ENCODE assay signal across 22 cellular contexts in genomic region chr21:25910809-25911208, GRCh38.
DNase-seq lines count a peak whose midpoint lies in the region; ATAC-seq, FAIRE-seq and TF ChIP-seq lines count a peak whose summit lies in the region.
"Had no signal": no experiment of that assay in that cellular context is flagged by ENCODE, and none has a peak within 500 bp of the region (broad histone marks: within the 10 kb centered on the region; RNA-seq: fewer than 3 reads in every experiment).

No MANE protein-coding gene starts in this region.

- no peak overlapping the region for H3K4me2 ChIP-seq in endothelial cell of umbilical vein (ENCODE audit: insufficient read depth, low read length)
- H3K4me2 ChIP-seq: A549 had no signal

- TF ChIP-seq EP300 in gastroesophageal sphincter (IDR thresholded peaks at IDR 0.05), result no peak

- H3K4me1 ChIP-seq in endothelial cell of umbilical vein (ENCODE audit: control insufficient read depth, extremely low read depth, insufficient read depth, low read length) (peaks cover 35% of the 10 kb centered on the region), gastroesophageal sphincter (peaks cover 0 to 34% (median 9%) of the 10 kb centered on the region in 3 donors)
- H3K4me1 ChIP-seq: A549, Caco-2 had no signal

- POLR2A ChIA-PET in endothelial cell of umbilical vein (lab: Charles Lee), result no interaction called here

- TF ChIP-seq CTCF in endothelial cell of umbilical vein (IDR thresholded peaks at IDR 0.05; ENCODE audit: extremely low read depth in 1 of 2, insufficient read depth in 1 of 2, low read depth in 1 of 2, low read length in 2 of 2) (no peak), gastroesophageal sphincter (IDR thresholded peaks at IDR 0.05) (no peak)

- peak; percentile 8 for DNase-seq in activated CD4-positive, alpha-beta T cell treated with anti-CD3 and anti-CD28 coated beads, Interleukin-2, amount 10 ng/mL, durations not matched to agents 24 days and 14 days
- no peak for DNase-seq in activated CD4-positive, alpha-beta T cell treated with anti-CD3 and anti-CD28 coated beads for 4 hours
- DNase-seq in caudate nucleus (lab: John Stamatoyannopoulos, UW), result no peak
- DNase-seq in endothelial cell of umbilical vein (ENCODE audit: low read depth, low spot score), result no peak
- no peak for DNase-seq in kidney glomerular epithelial cell (lab: John Stamatoyannopoulos, UW)
- DNase-seq: AML-193; Caco-2; CD4-positive, alpha-beta T cell; DMS153; DMS79; GDM1; H9 had no signal

- FAIRE-seq in endothelial cell of umbilical vein (lab: Jason Lieb, UNC), result no peak
- FAIRE-seq: A549, GM12892, GM18507, H1, HTR-8/SVneo had no signal

- H3K36me3 ChIP-seq in endothelial cell of umbilical vein (ENCODE audit: control insufficient read depth in 2 of 2, extremely low read depth in 1 of 2, insufficient read depth in 2 of 2, low read length in 2 of 2), result peaks cover 0 to 4% of the 10 kb centered on the region in 2 experiments
- peaks cover 0 to 7% of the 10 kb centered on the region in 2 donors for H3K36me3 ChIP-seq in gastroesophageal sphincter

- no peak overlapping the region for H2AFZ ChIP-seq in endothelial cell of umbilical vein (ENCODE audit: low read depth, low read length)

- no peaks in the 10 kb centered on the region for H4K20me1 ChIP-seq in endothelial cell of umbilical vein (replicated peaks; ENCODE audit: control insufficient read depth, extremely low read depth, insufficient read depth, low read length)

- intact Hi-C loops in activated CD4-positive, alpha-beta T cell treated with anti-CD3 and anti-CD28 coated beads, Interleukin-2, amount 10 ng/mL, durations not matched to agents 24 days and 14 days (cut with micrococcal nuclease), result no loop called here
- intact Hi-C loops in endothelial cell of umbilical vein (cut with micrococcal nuclease), result no loop called here

- no peak for ATAC-seq in GM18907 (IDR thresholded peaks at IDR 0.05; ENCODE audit: unreplicated experiment)
- no peak for ATAC-seq in gastroesophageal sphincter
- ATAC-seq: A549 had no signal

- no peak overlapping the region for H3K27ac Mint-ChIP-seq in activated CD4-positive, alpha-beta T cell treated with anti-CD3 and anti-CD28 coated beads, Interleukin-2, amount 10 ng/mL, durations not matched to agents 24 days and 14 days
- H3K27ac Mint-ChIP-seq: CD4-positive, alpha-beta T cell; IgD-negative memory B cell had no signal

- BruUV-seq in endothelial cell of umbilical vein (replicated peaks; lab: Mats Ljungman, UMichigan), result TSS peak; percentile 9

- no peaks in the 10 kb centered on the region for H3K9me3 ChIP-seq in endothelial cell of umbilical vein (replicated peaks; ENCODE audit: control insufficient read depth, insufficient read depth, low read length)
- H3K9me3 ChIP-seq in gastroesophageal sphincter, result no peaks in the 10 kb centered on the region
- H3K9me3 ChIP-seq: A549, Caco-2 had no signal

- H3K27me3 Mint-ChIP-seq in activated CD4-positive, alpha-beta T cell treated with anti-CD3 and anti-CD28 coated beads, Interleukin-2, amount 10 ng/mL, durations not matched to agents 24 days and 14 days, result no peaks in the 10 kb centered on the region
- H3K27me3 Mint-ChIP-seq: CD4-positive, alpha-beta T cell; IgD-negative memory B cell had no signal

- no peaks in the 10 kb centered on the region for H3K4me1 Mint-ChIP-seq in activated CD4-positive, alpha-beta T cell treated with anti-CD3 and anti-CD28 coated beads, Interleukin-2, amount 10 ng/mL, durations not matched to agents 24 days and 14 days

- no peak overlapping the region for H3K9ac ChIP-seq in endothelial cell of umbilical vein (replicated peaks; ENCODE audit: extremely low read depth, insufficient read depth, low read length)

- H3K9me3 Mint-ChIP-seq in activated CD4-positive, alpha-beta T cell treated with anti-CD3 and anti-CD28 coated beads, Interleukin-2, amount 10 ng/mL, durations not matched to agents 24 days and 14 days, result no peaks in the 10 kb centered on the region
- H3K9me3 Mint-ChIP-seq: CD4-positive, alpha-beta T cell; H9; IgD-negative memory B cell had no signal

- dilution Hi-C loops in endothelial cell of umbilical vein (cut with MboI; ENCODE audit: extremely low pct_ligation_motif_present, low sequenced_read_pairs), result no loop called here

- TF ChIP-seq POLR2A in endothelial cell of umbilical vein (IDR thresholded peaks at IDR 0.05; ENCODE audit: low read depth, low read length) (no peak), gastroesophageal sphincter (IDR thresholded peaks at IDR 0.05) (no peak)

- no peaks in the 10 kb centered on the region for H3K9me1 ChIP-seq in endothelial cell of umbilical vein (replicated peaks; ENCODE audit: control insufficient read depth, extremely low read depth, insufficient read depth, low read length)

- CTCF ChIA-PET in endothelial cell of umbilical vein (lab: Charles Lee), result no interaction called here

- H3K27ac ChIP-seq in caudate nucleus (ENCODE audit: low read depth, low read length), result peak overlapping the region; percentile 18
- H3K27ac ChIP-seq in endothelial cell of umbilical vein (ENCODE audit: insufficient read depth, low read depth, low read length), result no peak overlapping the region
- no peak overlapping the region for H3K27ac ChIP-seq in gastroesophageal sphincter
- H3K27ac ChIP-seq: 22Rv1, A549, C4-2B had no signal

- 100% methylated on average over 1 of the region's 1 CpG for WGBS in gastroesophageal sphincter (ENCODE audit: low coverage in 1 of 2), 2 donors

- H3K4me3 ChIP-seq in endothelial cell of umbilical vein (replicated peaks in 1 of 3; ENCODE audit: insufficient read depth in 1 of 3, low read depth in 1 of 3, low read length in 3 of 3) (no peak overlapping the region), gastroesophageal sphincter (no peak overlapping the region)
- H3K4me3 ChIP-seq: A549 had no signal

- H3K27me3 ChIP-seq in endothelial cell of umbilical vein (ENCODE audit: control insufficient read depth in 2 of 2, insufficient read depth in 2 of 2, low read length in 2 of 2), result no peaks in the 10 kb centered on the region
- no peaks in the 10 kb centered on the region for H3K27me3 ChIP-seq in gastroesophageal sphincter

- H3K79me2 ChIP-seq in endothelial cell of umbilical vein (ENCODE audit: control insufficient read depth, insufficient read depth, low read length), result peaks cover 23% of the 10 kb centered on the region

- no peaks in the 10 kb centered on the region for H3K36me3 Mint-ChIP-seq in activated CD4-positive, alpha-beta T cell treated with anti-CD3 and anti-CD28 coated beads, Interleukin-2, amount 10 ng/mL, durations not matched to agents 24 days and 14 days (ENCODE audit: low read depth)
- H3K36me3 Mint-ChIP-seq: IgD-negative memory B cell had no signal

- H3K4me3 Mint-ChIP-seq in activated CD4-positive, alpha-beta T cell treated with anti-CD3 and anti-CD28 coated beads, Interleukin-2, amount 10 ng/mL, durations not matched to agents 24 days and 14 days, result no peak overlapping the region
- H3K4me3 Mint-ChIP-seq: CD4-positive, alpha-beta T cell; H9; IgD-negative memory B cell had no signal

TF ChIP-seq in endothelial cell of umbilical vein, 7 proteins besides CTCF, POLR2A, EP300 and RAD21:
- TF ChIP-seq POLR2AphosphoS5 (IDR thresholded peaks at IDR 0.05; ENCODE audit: insufficient read depth, low read depth, low read length) (no peak), GATA2 (IDR thresholded peaks at IDR 0.05; ENCODE audit: insufficient read depth, insufficient read length, low read depth, low read length) (no peak), EZH2 (IDR thresholded peaks at IDR 0.05; ENCODE audit: borderline replicate concordance, low read depth, low read length, severe bottlenecking) (no peak), JUN (IDR thresholded peaks at IDR 0.05; ENCODE audit: borderline replicate concordance, insufficient read depth, insufficient read length, low read depth) (no peak), MYC (IDR thresholded peaks at IDR 0.05; ENCODE audit: low read depth, low read length) (no peak), MAX (IDR thresholded peaks at IDR 0.05; ENCODE audit: insufficient read depth, insufficient read length) (no peak), FOS (IDR thresholded peaks at IDR 0.05; ENCODE audit: borderline replicate concordance, insufficient read depth, low read length) (no peak)
TF ChIP-seq in endothelial cell of umbilical vein: peak in this region for 0.
